In genomic region chr6:80005406-80005805, GRCh38 we compare ENCODE assay signal across 10 cellular contexts. TPM values are rescaled to one million over a fixed set of nuclear protein-coding genes. Genes with fewer than 3 reads are reported as not detected.
DNase-seq lines count a peak whose midpoint lies in the region; ATAC-seq and TF ChIP-seq lines count a peak whose summit lies in the region.
"Had no signal": no experiment of that assay in that cellular context is flagged by ENCODE, and none has a peak within 500 bp of the region (broad histone marks: within the 10 kb centered on the region; RNA-seq: fewer than 3 reads in every experiment).

No MANE protein-coding gene starts in this region.

- no peak overlapping the region for H2AFZ ChIP-seq in MM.1S (ENCODE audit: low read length)

- H3K27me3 Mint-ChIP-seq in neural crest cell (ENCODE audit: low read depth), result peaks cover 5% of the 10 kb centered on the region

- H3K4me1 ChIP-seq in ES-I3 (ENCODE audit: insufficient read depth, low read length) (peaks cover 4% of the 10 kb centered on the region; the same call in 1 of the 2 replicates), MM.1S (ENCODE audit: low read length) (peaks cover 11% of the 10 kb centered on the region)

- no peaks in the 10 kb centered on the region for H3K9me3 ChIP-seq in ES-I3 (ENCODE audit: control insufficient read depth, insufficient read depth, low read length)
- H3K9me3 ChIP-seq in MM.1S (replicated peaks; ENCODE audit: insufficient read depth, low read length), result no peaks in the 10 kb centered on the region

- no peaks in the 10 kb centered on the region for H4K20me1 ChIP-seq in MM.1S (ENCODE audit: insufficient read depth, low read length)

- H3K9ac ChIP-seq in ES-I3 (ENCODE audit: low read depth, low read length), result peak overlapping the region; percentile 84
- peak overlapping the region; percentile 49; the same call in 1 of the 2 replicates for H3K9ac ChIP-seq in MM.1S (ENCODE audit: low read length)

- H3K27ac ChIP-seq in MM.1S (ENCODE audit: low read length), result peak overlapping the region; percentile 50; the same call in 1 of the 2 replicates

- no peaks in the 10 kb centered on the region for H3F3A ChIP-seq in MM.1S (ENCODE audit: insufficient read depth, low read length)

- TF ChIP-seq CTCF in MM.1S (IDR thresholded peaks at IDR 0.05; ENCODE audit: low read length) (no peak), choroid plexus epithelial cell (conservative IDR thresholded peaks at IDR 0.05; ENCODE audit: low read depth, low read length) (no peak), neural crest cell (conservative IDR thresholded peaks at IDR 0.05) (no peak)

- H3K4me1 Mint-ChIP-seq in neural crest cell, result peaks cover 38% of the 10 kb centered on the region

- H3K4me3 Mint-ChIP-seq in neural crest cell, result peak overlapping the region; percentile 96

- H3K4me3 ChIP-seq in MM.1S (ENCODE audit: low read length) (peak overlapping the region; percentile 89), choroid plexus epithelial cell (ENCODE audit: low read depth, low read length) (peak overlapping the region; percentile 85)

- H3K4me2 ChIP-seq in MM.1S (ENCODE audit: low read depth, low read length), result peak overlapping the region; percentile 87

- H3K9me2 ChIP-seq in MM.1S (replicated peaks; ENCODE audit: insufficient read depth, low read length), result no peaks in the 10 kb centered on the region

- H3K27ac Mint-ChIP-seq in neural crest cell (ENCODE audit: unreplicated experiment), result peak overlapping the region; percentile 98

- H3K79me2 ChIP-seq in MM.1S (ENCODE audit: low read length), result peaks cover 32% of the 10 kb centered on the region

- H3K27me3 ChIP-seq in MM.1S (replicated peaks; ENCODE audit: insufficient read depth, low read length), result no peaks in the 10 kb centered on the region

- H3K36me3 ChIP-seq in ES-I3 (ENCODE audit: insufficient read depth, low read length) (0 out of 2 replicates have a peak, but pooled peaks cover 3% of the 10 kb centered on the region), MM.1S (replicated peaks; ENCODE audit: insufficient read depth, low read length) (0 out of 2 replicates have a peak, but pooled peaks cover 5% of the 10 kb centered on the region)

- peaks cover 2% of the 10 kb centered on the region for H3K36me3 Mint-ChIP-seq in neural crest cell (ENCODE audit: low read depth)

- DNase-seq in MM.1S (no peak), choroid plexus epithelial cell (ENCODE audit: low read depth) (no peak), neural crest cell (ENCODE audit: low read depth, low spot score) (no peak), 8988T (no peak), DMS79 (lab: John Stamatoyannopoulos, UW) (no peak), H4 (ENCODE audit: low spot score) (no peak)
- DNase-seq: effector CD8-positive, alpha-beta T cell; NCI-H2029 treated with DMSO at 0.1 percent for 48 hours had no signal

- no peaks in the 10 kb centered on the region for H3K9me3 Mint-ChIP-seq in neural crest cell

- no peak for ATAC-seq in HG03039 (IDR thresholded peaks at IDR 0.05; ENCODE audit: unreplicated experiment)

RNA-seq across cellular contexts. Expression of gene TTK, which starts 1.0 kb away (rescaled TPM):
- 45.0 and 45.5 TPM in 2 replicates for total RNA-seq in neural crest cell
- total RNA-seq in H4 (2014; rRNA removed; shearing (Covaris generic)), result 27.1 and 32.3 TPM in 2 replicates

RNA-seq across cellular contexts. Expression of gene ELOVL4, which starts 58.1 kb away (rescaled TPM):
- total RNA-seq in neural crest cell, result 9.0 and 10.1 TPM in 2 replicates
- total RNA-seq in H4 (2014; rRNA removed; shearing (Covaris generic)), result 2.9 and 4.5 TPM in 2 replicates
